Comparison of ENCODE assay signal across 8 cellular contexts in the genomic region with DNA sequence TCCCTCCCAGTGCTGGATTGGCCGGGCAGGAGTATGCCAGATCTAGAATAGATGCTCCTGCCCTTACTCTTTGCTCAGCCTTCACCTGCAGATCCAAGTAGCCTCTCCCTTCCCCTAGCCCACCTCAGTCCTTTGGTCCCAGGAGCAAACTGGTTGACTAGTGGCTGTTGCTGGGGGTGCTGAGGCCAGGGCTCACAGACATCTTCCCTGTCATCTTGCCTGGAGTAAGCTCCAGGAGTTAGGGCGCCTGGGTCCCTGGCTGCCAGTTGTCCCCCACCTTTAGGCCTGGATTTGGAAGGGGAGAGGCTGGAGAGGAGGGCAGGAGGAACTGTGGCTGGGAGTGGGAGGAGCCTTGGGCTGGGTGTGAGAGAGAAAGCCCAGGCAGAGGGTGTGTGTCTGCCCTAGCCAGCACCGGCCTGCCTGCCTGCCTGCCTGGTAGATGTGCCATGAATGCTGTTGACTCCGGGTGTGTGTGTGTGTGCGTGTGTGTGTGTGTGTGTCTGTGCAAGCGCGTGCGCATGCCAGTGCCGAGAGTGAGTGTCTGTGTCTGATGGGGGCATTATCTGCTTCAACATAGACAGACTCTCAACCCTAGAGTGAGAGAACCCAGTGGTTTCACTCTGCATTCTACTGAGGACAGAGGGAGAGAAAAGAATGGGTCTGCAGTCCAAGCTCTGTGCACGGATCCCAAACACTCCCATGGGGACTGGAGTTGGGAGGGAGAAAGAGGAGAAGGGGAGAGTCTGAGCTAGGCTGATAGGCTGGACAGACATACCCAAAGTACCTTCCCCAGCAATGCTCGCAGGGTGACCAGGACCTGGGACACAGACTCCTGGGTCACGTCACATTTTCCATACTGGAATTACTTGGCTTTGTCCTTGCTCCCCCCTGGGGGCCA. TPM values are rescaled to one million over a fixed set of nuclear protein-coding genes. Genes with fewer than 3 reads are reported as not detected.
DNase-seq lines count a peak whose midpoint lies in the region; ATAC-seq and TF ChIP-seq lines count a peak whose summit lies in the region.

No MANE protein-coding gene starts in this region.

- WGBS in mesodermal cell (ENCODE audit: insufficient coverage in 2 of 2), 2 experiments = 30 to 35% methylated on average over 4 to 6 of the region's 12 CpGs

- peak overlapping the region; percentile 65 for H3K4me2 ChIP-seq in SU-DHL-6 (ENCODE audit: low read depth, low read length, poor library complexity, severe bottlenecking)

- no peaks in the 10 kb centered on the region for H3F3A ChIP-seq in SU-DHL-6 (ENCODE audit: insufficient read depth)

- DNase-seq in AG09309 (ENCODE audit: low read depth) (no peak), H4 (ENCODE audit: low spot score) (peak; percentile 50), coronary artery (ENCODE audit: low spot score) (no peak), upper lobe of right lung (peak; percentile 75)

- TF ChIP-seq CTCF in AG09309 (IDR thresholded peaks at IDR 0.05; ENCODE audit: control insufficient read depth, insufficient read depth, low read depth, low read length, missing control alignments) = no peak
- TF ChIP-seq CTCF in SU-DHL-6 (IDR thresholded peaks at IDR 0.05; ENCODE audit: insufficient read depth, low read length, poor library complexity, severe bottlenecking) = no peak
- TF ChIP-seq CTCF in coronary artery (IDR thresholded peaks at IDR 0.05) = no peak
- TF ChIP-seq CTCF in upper lobe of right lung (IDR thresholded peaks at IDR 0.05) = no peak

- H3K27me3 ChIP-seq in SU-DHL-6 (ENCODE audit: low read length) (peaks cover 3% of the 10 kb centered on the region; the same call in 1 of the 2 replicates), upper lobe of right lung (no peaks in the 10 kb centered on the region)

- H3K79me2 ChIP-seq in SU-DHL-6 (ENCODE audit: insufficient read depth, low read length) = no peaks in the 10 kb centered on the region

- H2AFZ ChIP-seq in SU-DHL-6 (ENCODE audit: low read depth, low read length, severe bottlenecking) = peak overlapping the region; percentile 44

- intact Hi-C loops in upper lobe of right lung (cut with DNase I) = no loop called here

- H3K4me1 ChIP-seq in mesodermal cell (ENCODE audit: control insufficient read depth, insufficient read depth, low read length, poor library complexity, severe bottlenecking) = peaks cover 31% of the 10 kb centered on the region
- H3K4me1 ChIP-seq in upper lobe of right lung = peaks cover 23% of the 10 kb centered on the region

- H3K4me3 ChIP-seq in AG09309 (ENCODE audit: control insufficient read depth, low read depth, low read length) (peak overlapping the region; percentile 81), SU-DHL-6 (ENCODE audit: insufficient read depth, low read length, poor library complexity, severe bottlenecking) (peak overlapping the region; percentile 42), coronary artery (peak overlapping the region; percentile 89), mesodermal cell (ENCODE audit: extremely low read depth, insufficient read depth, low read length, poor library complexity, severe bottlenecking) (peak overlapping the region; percentile 22), upper lobe of right lung (peak overlapping the region; percentile 76)

- peak; percentile 67 for ATAC-seq in upper lobe of right lung
- ATAC-seq in GM21576 (IDR thresholded peaks at IDR 0.05; ENCODE audit: unreplicated experiment) = no peak
- ATAC-seq in GM19395 (IDR thresholded peaks at IDR 0.05; ENCODE audit: unreplicated experiment) = no peak

- H3K9me2 ChIP-seq in SU-DHL-6 (replicated peaks; ENCODE audit: insufficient read depth, low read length) = no peaks in the 10 kb centered on the region

- H3K27ac ChIP-seq in SU-DHL-6 (ENCODE audit: low read depth, low read length) = no peak overlapping the region
- peak overlapping the region; percentile 80 to 95 for H3K27ac ChIP-seq in coronary artery
- no peak overlapping the region for H3K27ac ChIP-seq in mesodermal cell (ENCODE audit: low read depth, low read length, severe bottlenecking)
- H3K27ac ChIP-seq in upper lobe of right lung = peak overlapping the region; percentile 83

- H3K36me3 ChIP-seq in SU-DHL-6 (ENCODE audit: low read length) (no peaks in the 10 kb centered on the region), mesodermal cell (ENCODE audit: control insufficient read depth, insufficient read depth, low read length) (no peaks in the 10 kb centered on the region), upper lobe of right lung (no peaks in the 10 kb centered on the region)

- H3K9ac ChIP-seq in SU-DHL-6 (ENCODE audit: low read length) = peak overlapping the region; percentile 32; the same call in 1 of the 2 replicates

- no peaks in the 10 kb centered on the region for H3K9me3 ChIP-seq in SU-DHL-6 (ENCODE audit: insufficient read depth, low read length)
- H3K9me3 ChIP-seq in mesodermal cell (ENCODE audit: control insufficient read depth, low read length) = no peaks in the 10 kb centered on the region
- H3K9me3 ChIP-seq in upper lobe of right lung = no peaks in the 10 kb centered on the region

- no peaks in the 10 kb centered on the region for H4K20me1 ChIP-seq in SU-DHL-6 (ENCODE audit: low read depth, low read length)

RNA-seq across cellular contexts. Expression of a gene that starts 0.9 kb away (rescaled TPM):
- total RNA-seq in H4 (2014; rRNA removed; shearing (Covaris generic)) = 20.0 and 24.2 TPM in 2 replicates
- 39.7 TPM for polyA plus RNA-seq in mesodermal cell (2013, experiment 1 of 2)
- 36.9 TPM for polyA plus RNA-seq in mesodermal cell (2013, experiment 2 of 2)
- total RNA-seq in upper lobe of right lung = 23.8 TPM

RNA-seq across cellular contexts. Expression of a gene that starts 25.8 kb away (rescaled TPM):
- 0.39 and 1.2 TPM in 2 replicates for total RNA-seq in H4 (2014; rRNA removed; shearing (Covaris generic))
- 0.44 TPM for polyA plus RNA-seq in mesodermal cell (2013, experiment 1 of 2)
- polyA plus RNA-seq in mesodermal cell (2013, experiment 2 of 2) = 0.10 TPM
- total RNA-seq in upper lobe of right lung = 7.7 TPM

RNA-seq across cellular contexts. Expression of a gene that starts 35.2 kb away (rescaled TPM):
- total RNA-seq in H4 (2014; rRNA removed; shearing (Covaris generic)) = 7.8 and 22.6 TPM in 2 replicates
- polyA plus RNA-seq in mesodermal cell (2013, experiment 1 of 2) = 22.4 TPM
- 21.1 TPM for polyA plus RNA-seq in mesodermal cell (2013, experiment 2 of 2)
- 0.35 TPM for total RNA-seq in upper lobe of right lung

RNA-seq across cellular contexts. Expression of a gene that starts 52.2 kb away (rescaled TPM):
- total RNA-seq in H4 (2014; rRNA removed; shearing (Covaris generic)) = 0.66 and 2.8 TPM in 2 replicates
- polyA plus RNA-seq in mesodermal cell (2013, experiment 1 of 2) = 15.5 TPM
- 14.4 TPM for polyA plus RNA-seq in mesodermal cell (2013, experiment 2 of 2)
- 41.7 TPM for total RNA-seq in upper lobe of right lung

RNA-seq across cellular contexts. Expression of a gene that starts 52.4 kb away (rescaled TPM):
- 4.7 and 6.3 TPM in 2 replicates for total RNA-seq in H4 (2014; rRNA removed; shearing (Covaris generic))
- 27.9 TPM for polyA plus RNA-seq in mesodermal cell (2013, experiment 1 of 2)
- polyA plus RNA-seq in mesodermal cell (2013, experiment 2 of 2) = 21.9 TPM
- total RNA-seq in upper lobe of right lung = 46.8 TPM

Comparison
In these comparisons a context has a peak if more than half of its experiments do, and no peak if none do; other contexts are left out.
1. DNase-seq: peak in H4 (single experiment) and upper lobe of right lung (single experiment); none in AG09309 (single experiment) and coronary artery (single experiment).
2. H3K4me3 ChIP-seq: peak in every context shown above with its lines; median percentile 89 in coronary artery; 81 in AG09309; 76 in upper lobe of right lung; 42 in SU-DHL-6; 22 in mesodermal cell.
3. H3K27ac ChIP-seq: peak in coronary artery (2 of 2) and upper lobe of right lung (single experiment); none in SU-DHL-6 (single experiment) and mesodermal cell (single experiment).